ENCODE assay signal across 8 cellular contexts in genomic region chr17:82520041-82520910, GRCh38. TPM values are rescaled to one million over a fixed set of nuclear protein-coding genes. Genes with fewer than 3 reads are reported as not detected.
A peak's percentile ranks its signal among the peaks of the same experiment; 100 is the strongest.
DNase-seq lines count a peak whose midpoint lies in the region; ATAC-seq, FAIRE-seq and TF ChIP-seq lines count a peak whose summit lies in the region.

No MANE protein-coding gene starts in this region.

- peak; percentile 49 for DNase-seq in AG08396 (ENCODE audit: low spot score)
- DNase-seq in NCI-H748 (lab: John Stamatoyannopoulos, UW; ENCODE audit: unreplicated experiment), result peak; percentile 42
- DNase-seq in activated T-helper 9 cell treated with anti-CD3 and anti-CD28 coated beads, Interleukin-2, amount 50 U/mL, for 16 hours (ENCODE audit: low read depth), result peak; percentile 24
- peak; percentile 38 to 59 for DNase-seq in frontal cortex (ENCODE audit: low spot score in 2 of 2)
- peak; percentile 20 to 79 (median 50) for DNase-seq in pancreas
- no peak for DNase-seq in KG1 (lab: John Stamatoyannopoulos, UW)
- DNase-seq in NCI-H446 treated with DMSO at 0.1 percent for 48 hours (lab: John Stamatoyannopoulos, UW), result no peak

- 0% methylated on average over 68 to 84 of the region's 84 CpGs for WGBS in pancreas, 2 donors

- intact Hi-C loops in pancreas (cut with DNase I), result no loop called here

- TF ChIP-seq CTCF in pancreas (IDR thresholded peaks at IDR 0.05), result no peak

- H3K9me3 ChIP-seq in pancreas, result no peaks in the 10 kb centered on the region

- H3K4me1 ChIP-seq in pancreas, result peaks cover 0 to 25% (median 16%) of the 10 kb centered on the region in 3 donors

- H3K36me3 ChIP-seq in pancreas, result no peaks in the 10 kb centered on the region

- H3K27ac ChIP-seq in pancreas, result peak overlapping the region; percentile 42 to 76 (median 54)

- H3K27me3 ChIP-seq in pancreas, result no peaks in the 10 kb centered on the region

- no peak for FAIRE-seq in frontal cortex (lab: Jason Lieb, UNC)
- FAIRE-seq in pancreas (lab: Jason Lieb, UNC), result no peak

- H3K4me3 ChIP-seq in pancreas, result peak overlapping the region; percentile 75 to 84 (median 82)

- peak; percentile 19 for ATAC-seq in GM18909 (IDR thresholded peaks at IDR 0.05; ENCODE audit: poor library complexity, unreplicated experiment)
- ATAC-seq in pancreas, result peak in 3 of 4 donors; percentile 2 to 10 (median 2)

RNA-seq across cellular contexts. Expression of gene FOXK2, which starts 0.7 kb away (rescaled TPM):
- 40.8 TPM for total RNA-seq in frontal cortex
- total RNA-seq in pancreas, result 10 to 100 TPM; 18.6 to 27.9 (median 19.9) TPM
- polyA plus RNA-seq in pancreas, result 10 to 100 TPM; 17.7 to 19.5 TPM

Comparison
In these comparisons a context has a peak if more than half of its experiments do, and no peak if none do; other contexts are left out.
1. DNase-seq: peak in AG08396 (single experiment), NCI-H748 (single experiment), activated T-helper 9 cell treated with anti-CD3 and anti-CD28 coated beads, Interleukin-2, amount 50 U/mL, for 16 hours (single experiment), frontal cortex (2 of 2) and pancreas (6 of 6); none in KG1 (single experiment) and NCI-H446 treated with DMSO at 0.1 percent for 48 hours (single experiment).